1 cellular context compared by ENCODE assay signal in genomic region chr1:214003233-214003632, GRCh38.
A peak's percentile ranks its signal among the peaks of the same experiment; 100 is the strongest.
TF ChIP-seq lines count a peak whose summit lies in the region.

No MANE protein-coding gene starts in this region.

TF ChIP-seq in K562, 482 proteins besides CTCF, POLR2A, EP300 and RAD21 (continued from another document):
- TF ChIP-seq ZNF232 (CRISPR knock-in tag; IDR thresholded peaks at IDR 0.05) (no peak), ZFP91 (CRISPR knock-in tag; IDR thresholded peaks at IDR 0.05) (no peak), MYNN (IDR thresholded peaks at IDR 0.05) (no peak), MYNN (CRISPR knock-in tag; IDR thresholded peaks at IDR 0.05) (no peak), ZNF140 (CRISPR knock-in tag; IDR thresholded peaks at IDR 0.05) (no peak), TRIM25 (IDR thresholded peaks at IDR 0.05; ENCODE audit: borderline replicate concordance) (no peak), ZNF76 (CRISPR knock-in tag; IDR thresholded peaks at IDR 0.05; ENCODE audit: borderline replicate concordance) (no peak), FOXJ3 (CRISPR knock-in tag; IDR thresholded peaks at IDR 0.05) (no peak), NCOA1 (IDR thresholded peaks at IDR 0.05; ENCODE audit: low read depth) (peak; percentile 41; the same call in 1 of the 2 replicates), PRMT5 (CRISPR knock-in tag; IDR thresholded peaks at IDR 0.05) (no peak), CXXC5 (CRISPR knock-in tag; IDR thresholded peaks at IDR 0.05) (no peak), SMAD4 (CRISPR knock-in tag; conservative IDR thresholded peaks at IDR 0.05) (0 out of 2 replicates have a peak, but pooled peaks have one; percentile 16), HMBOX1 (IDR thresholded peaks at IDR 0.05) (peak; percentile 27; the same call in 1 of the 2 replicates), ZNF41 (CRISPR knock-in tag; conservative IDR thresholded peaks at IDR 0.05) (no peak), BCOR (IDR thresholded peaks at IDR 0.05) (no peak), NFIC (IDR thresholded peaks at IDR 0.05) (peak; percentile 78), PKNOX1 (IDR thresholded peaks at IDR 0.05) (peak; percentile 93), SMARCC2 (IDR thresholded peaks at IDR 0.05; ENCODE audit: low read depth) (0 out of 2 replicates have a peak, but pooled peaks have one; percentile 57), TCF3 (CRISPR knock-in tag; IDR thresholded peaks at IDR 0.05) (peak; percentile 84), STAT5B (CRISPR knock-in tag; IDR thresholded peaks at IDR 0.05) (no peak), TRIM24 (IDR thresholded peaks at IDR 0.05) (0 out of 4 replicates have a peak, but pooled peaks have one; percentile 27 to 50), IFI16 (CRISPR knock-in tag; IDR thresholded peaks at IDR 0.05) (no peak), YY1 (IDR thresholded peaks at IDR 0.05; ENCODE audit: borderline replicate concordance in 1 of 3, control insufficient read depth in 1 of 3, extremely low read depth in 1 of 3, insufficient read depth in 3 of 3, insufficient read length in 1 of 3, insufficient replicate concordance in 2 of 3, low read depth in 1 of 3, low read length in 2 of 3) (no peak), HDAC6 (IDR thresholded peaks at IDR 0.05; ENCODE audit: low read depth, low read length) (no peak), ZZZ3 (IDR thresholded peaks at IDR 0.05) (no peak), ARID1B (IDR thresholded peaks at IDR 0.05) (peak; percentile 93), ZKSCAN3 (CRISPR knock-in tag; IDR thresholded peaks at IDR 0.05) (no peak), FOXK1 (CRISPR knock-in tag; IDR thresholded peaks at IDR 0.05; ENCODE audit: borderline replicate concordance) (no peak), HDGF (IDR thresholded peaks at IDR 0.05) (no peak), SMARCA4 (IDR thresholded peaks at IDR 0.05) (peak; percentile 74), RREB1 (CRISPR knock-in tag; IDR thresholded peaks at IDR 0.05) (no peak), HEY1 (CRISPR knock-in tag; IDR thresholded peaks at IDR 0.05; ENCODE audit: borderline replicate concordance) (0 out of 2 replicates have a peak, but pooled peaks have one; percentile 62), KLF10 (CRISPR knock-in tag; IDR thresholded peaks at IDR 0.05) (no peak), TBP (optimal IDR thresholded peaks at IDR 0.05; ENCODE audit: low read depth, low read length) (no peak), ZNF354B (CRISPR knock-in tag; IDR thresholded peaks at IDR 0.05) (no peak), POLR2AphosphoS5 (IDR thresholded peaks at IDR 0.05; ENCODE audit: control insufficient read depth, insufficient read depth, low read depth, low read length) (peak; percentile 92), RCOR1 (IDR thresholded peaks at IDR 0.05; ENCODE audit: borderline replicate concordance in 1 of 2, low read depth in 2 of 2, low read length in 2 of 2) (peak in 1 of 2 experiments; percentile 74; a peak in 2 of 4 replicates), FIP1L1 (IDR thresholded peaks at IDR 0.05; ENCODE audit: low read depth, low read length, poor library complexity, severe bottlenecking) (no peak), RFX1 (IDR thresholded peaks at IDR 0.05) (no peak), NKRF (IDR thresholded peaks at IDR 0.05; ENCODE audit: borderline replicate concordance) (no peak)
